7 cellular contexts compared by ENCODE assay signal in genomic region chr2:27978761-27979160, GRCh38.
DNase-seq lines count a peak whose midpoint lies in the region; ATAC-seq, FAIRE-seq and TF ChIP-seq lines count a peak whose summit lies in the region.
"Not testable (repeated sequence)": the region's sequence is repeated elsewhere in the genome, so short reads cannot be mapped to it uniquely, and the experiment has no call there.

No MANE protein-coding gene starts in this region.

- BruUV-seq in PC-9 (replicated peaks; lab: Mats Ljungman, UMichigan), result TSS peak; percentile 66

- not testable (repeated sequence) for H3K4me3 ChIP-seq in PC-9; astrocyte (ENCODE audit: insufficient read depth, low read depth, low read length)
- peak overlapping the region in 1 of 4 donors; percentile 25 for H3K4me3 ChIP-seq in gastrocnemius medialis

- POLR2A ChIA-PET in PC-9 (lab: Charles Lee; ENCODE audit: unreplicated experiment), result not testable (repeated sequence)
- POLR2A ChIA-PET in activated CD4-positive, alpha-beta memory T cell treated with anti-CD3 and anti-CD28 coated beads for 36 hours (lab: Charles Lee), result interaction anchor here (1.7 kb wide), 1 partner anchor 25 kb away, joined by 3 read pairs; no protein-coding TSS in a partner anchor

- H3K4me1 ChIP-seq in PC-9 (replicated peaks; ENCODE audit: insufficient read depth), result peaks cover 31% of the 10 kb centered on the region
- not testable (repeated sequence) for H3K4me1 ChIP-seq in astrocyte (ENCODE audit: insufficient read depth, low read length)
- H3K4me1 ChIP-seq in gastrocnemius medialis, result peaks cover 11 to 20% of the 10 kb centered on the region in 2 donors

- in situ Hi-C loops in gastrocnemius medialis (cut with MboI; ENCODE audit: low sequenced_read_pairs in 4 of 4), result not testable (repeated sequence)

- intact Hi-C loops in PC-9 (cut with micrococcal nuclease; ENCODE audit: unreplicated experiment) (loop anchor here (5.0 kb wide), 2 partner anchors 226 to 419 kb away; no protein-coding TSS in a partner anchor), gastrocnemius medialis (cut with DNase I; ENCODE audit: low total_unique reads) (loop anchor here (2.0 to 5.0 kb wide), 3 partner anchors 76 to 420 kb away; no protein-coding TSS in a partner anchor)
- intact Hi-C loops in activated CD4-positive, alpha-beta memory T cell treated with anti-CD3 and anti-CD28 coated beads for 36 hours (cut with micrococcal nuclease), result loop anchor here (1.0 to 5.0 kb wide), 3 partner anchors 23 to 79 kb away; no protein-coding TSS in a partner anchor

- not testable (repeated sequence) for DNase-seq in H54 (ENCODE audit: insufficient read length, low spot score); PC-9; activated CD4-positive, alpha-beta memory T cell treated with anti-CD3 and anti-CD28 coated beads for 36 hours; astrocyte (ENCODE audit: low read depth); epithelial cell of prostate (ENCODE audit: low read depth, low spot score); gastrocnemius medialis

- not testable (repeated sequence) for H4K20me1 ChIP-seq in PC-9 (ENCODE audit: insufficient read depth); astrocyte (ENCODE audit: insufficient read depth, low read length)

- peak overlapping the region; percentile 56; the same call in 1 of the 2 replicates for H3K4me2 ChIP-seq in PC-9
- H3K4me2 ChIP-seq in astrocyte (ENCODE audit: low read length), result not testable (repeated sequence)

- H3K36me3 Mint-ChIP-seq in activated CD4-positive, alpha-beta memory T cell treated with anti-CD3 and anti-CD28 coated beads for 36 hours, result peaks cover 20% of the 10 kb centered on the region
- not testable (repeated sequence) for H3K36me3 Mint-ChIP-seq in activated T-helper 17 cell treated with anti-CD3 and anti-CD28 coated beads, Interleukin-2, amount 50 U/mL, for 72 hours (ENCODE audit: low read depth); astrocyte (ENCODE audit: low read depth, unreplicated experiment)

- H3K4me1 Mint-ChIP-seq in activated CD4-positive, alpha-beta memory T cell treated with anti-CD3 and anti-CD28 coated beads for 36 hours (ENCODE audit: low read depth), result peaks cover 39% of the 10 kb centered on the region
- H3K4me1 Mint-ChIP-seq in activated T-helper 17 cell treated with anti-CD3 and anti-CD28 coated beads, Interleukin-2, amount 50 U/mL, for 72 hours, result peaks cover 23% of the 10 kb centered on the region
- peaks cover 29% of the 10 kb centered on the region for H3K4me1 Mint-ChIP-seq in astrocyte (ENCODE audit: low read depth, unreplicated experiment)

- H3K27me3 ChIP-seq in PC-9 (ENCODE audit: insufficient read depth, low read depth); astrocyte (ENCODE audit: insufficient read depth, low read length); gastrocnemius medialis: not testable (repeated sequence)

- not testable (repeated sequence) for H3K27ac Mint-ChIP-seq in activated CD4-positive, alpha-beta memory T cell treated with anti-CD3 and anti-CD28 coated beads for 36 hours
- peak overlapping the region; percentile 70 for H3K27ac Mint-ChIP-seq in activated T-helper 17 cell treated with anti-CD3 and anti-CD28 coated beads, Interleukin-2, amount 50 U/mL, for 72 hours
- peak overlapping the region; percentile 36 for H3K27ac Mint-ChIP-seq in astrocyte (ENCODE audit: unreplicated experiment)

- CTCF ChIA-PET in PC-9 (lab: Charles Lee), result not testable (repeated sequence)
- CTCF ChIA-PET in activated CD4-positive, alpha-beta memory T cell treated with anti-CD3 and anti-CD28 coated beads for 36 hours (lab: Charles Lee), result interaction anchor here (1.0 kb wide), 1 partner anchor 256 kb away, joined by 3 read pairs; no protein-coding TSS in a partner anchor

- H3K9me3 Mint-ChIP-seq in activated CD4-positive, alpha-beta memory T cell treated with anti-CD3 and anti-CD28 coated beads for 36 hours; activated T-helper 17 cell treated with anti-CD3 and anti-CD28 coated beads, Interleukin-2, amount 50 U/mL, for 72 hours; astrocyte (ENCODE audit: unreplicated experiment): not testable (repeated sequence)

- peak; percentile 27 for FAIRE-seq in H54 (lab: Jason Lieb, UNC)
- not testable (repeated sequence) for FAIRE-seq in astrocyte (lab: Jason Lieb, UNC)

- H3F3A ChIP-seq in PC-9 (ENCODE audit: insufficient read depth, low read depth), result peaks cover 26% of the 10 kb centered on the region

- not testable (repeated sequence) for TF ChIP-seq CTCF in PC-9 (conservative IDR thresholded peaks at IDR 0.05); astrocyte (IDR thresholded peaks at IDR 0.05; ENCODE audit: insufficient read depth, low read depth, low read length); gastrocnemius medialis (IDR thresholded peaks at IDR 0.05 in 4 of 5, conservative IDR thresholded peaks at IDR 0.05 in 1 of 5)

- H3K27ac ChIP-seq in PC-9 (peak overlapping the region; percentile 83), epithelial cell of prostate (peak overlapping the region; percentile 62), gastrocnemius medialis (peak overlapping the region in 3 of 4 donors; percentile 81 to 85 (median 83))
- not testable (repeated sequence) for H3K27ac ChIP-seq in astrocyte (ENCODE audit: low read depth, low read length)

- TF ChIP-seq POLR2A in H54 (IDR thresholded peaks at IDR 0.05; ENCODE audit: low read depth, low read length); gastrocnemius medialis (IDR thresholded peaks at IDR 0.05): not testable (repeated sequence)

- H3K9me2 ChIP-seq in PC-9 (ENCODE audit: insufficient read depth), result not testable (repeated sequence)

- not testable (repeated sequence) for H2AFZ ChIP-seq in PC-9; astrocyte (ENCODE audit: low read depth, low read length)

- ATAC-seq in activated T-helper 17 cell treated with anti-CD3 and anti-CD28 coated beads, Interleukin-2, amount 50 U/mL, for 72 hours (replicated peaks); gastrocnemius medialis: not testable (repeated sequence)

- not testable (repeated sequence) for H3K27me3 Mint-ChIP-seq in activated CD4-positive, alpha-beta memory T cell treated with anti-CD3 and anti-CD28 coated beads for 36 hours; activated T-helper 17 cell treated with anti-CD3 and anti-CD28 coated beads, Interleukin-2, amount 50 U/mL, for 72 hours; astrocyte (ENCODE audit: low read depth, unreplicated experiment)

- peak overlapping the region; percentile 45 for H3K4me3 Mint-ChIP-seq in activated CD4-positive, alpha-beta memory T cell treated with anti-CD3 and anti-CD28 coated beads for 36 hours
- H3K4me3 Mint-ChIP-seq in activated T-helper 17 cell treated with anti-CD3 and anti-CD28 coated beads, Interleukin-2, amount 50 U/mL, for 72 hours, result peak overlapping the region; percentile 66
- not testable (repeated sequence) for H3K4me3 Mint-ChIP-seq in astrocyte (ENCODE audit: unreplicated experiment)

- H3K36me3 ChIP-seq in PC-9 (ENCODE audit: low read depth); astrocyte (ENCODE audit: insufficient read depth, low read length); gastrocnemius medialis: not testable (repeated sequence)

- H3K79me2 ChIP-seq in PC-9 (ENCODE audit: low read depth), result peaks cover 45% of the 10 kb centered on the region
- not testable (repeated sequence) for H3K79me2 ChIP-seq in astrocyte (ENCODE audit: insufficient read depth, low read length)

- H3K9me3 ChIP-seq in PC-9 (ENCODE audit: insufficient read depth, low read depth); astrocyte (ENCODE audit: insufficient read depth, low read depth, low read length); gastrocnemius medialis: not testable (repeated sequence)

- H3K9ac ChIP-seq in astrocyte (ENCODE audit: low read length), result not testable (repeated sequence)
